In genomic region chr22:21867528-21868266, GRCh38 we compare ENCODE assay signal across 8 cellular contexts. TPM values are rescaled to one million over a fixed set of nuclear protein-coding genes. Genes with fewer than 3 reads are reported as not detected.
A peak's percentile ranks its signal among the peaks of the same experiment; 100 is the strongest.
DNase-seq lines count a peak whose midpoint lies in the region; ATAC-seq and TF ChIP-seq lines count a peak whose summit lies in the region.

MAPK1 (minus strand) TSS chr22:21867645; CDS start chr22:21867440, 205 bp downstream.

- intact Hi-C loops in IMR-90 (cut with micrococcal nuclease) (loop anchor here (5.0 kb wide), 4 partner anchors 50 to 155 kb away; no protein-coding TSS in a partner anchor), esophagus squamous epithelium (cut with DNase I) (loop anchor here (10.0 kb wide), 1 partner anchor 133 kb away; the partner anchor contains the start of gene YPEL1)

- peak within 1 kb of the TSS; percentile 5; the same call in 1 of the 2 replicates for H2BK120ac ChIP-seq in IMR-90 (ENCODE audit: low read depth, low read length)

- H2BK5ac ChIP-seq in IMR-90 (ENCODE audit: low read depth, low read length, poor library complexity, severe bottlenecking) = peak within 1 kb of the TSS; percentile 80

- peak within 1 kb of the TSS; percentile 92 to 98 for H3K4me3 Mint-ChIP-seq in activated T-cell treated with anti-CD3 and anti-CD28 coated beads, Interleukin-2, amount 50 U/mL, for 72 hours
- H3K4me3 Mint-ChIP-seq in naive B cell = peak within 1 kb of the TSS; percentile 90 to 99 (median 98)
- H3K4me3 Mint-ChIP-seq in stimulated activated memory B cell treated with anti-CD40 and anti-IgM and Interleukin-4, amounts not matched to agents 10 μg/mL and 1 μg/mL and 100 μg/mL, for 72 hours = peak within 1 kb of the TSS; percentile 90

- dilution Hi-C loops in IMR-90 (cut with HindIII; ENCODE audit: low sequenced_read_pairs, unreplicated experiment) = no loop called here

- no peaks in the 10 kb centered on the region for H3K27me3 Mint-ChIP-seq in activated T-cell treated with anti-CD3 and anti-CD28 coated beads, Interleukin-2, amount 50 U/mL, for 72 hours (ENCODE audit: low read depth)
- no peaks in the 10 kb centered on the region for H3K27me3 Mint-ChIP-seq in naive B cell
- no peaks in the 10 kb centered on the region for H3K27me3 Mint-ChIP-seq in stimulated activated memory B cell treated with anti-CD40 and anti-IgM and Interleukin-4, amounts not matched to agents 10 μg/mL and 1 μg/mL and 100 μg/mL, for 72 hours

- H3K4me3 ChIP-seq in IMR-90 (ENCODE audit: insufficient read depth, low read depth, low read length) (peak within 1 kb of the TSS; percentile 96), esophagus squamous epithelium (peak within 1 kb of the TSS; percentile 86 to 88 (median 88))

- peaks cover 1 to 2% of the 10 kb centered on the region in 2 donors for H3K9me3 Mint-ChIP-seq in activated T-cell treated with anti-CD3 and anti-CD28 coated beads, Interleukin-2, amount 50 U/mL, for 72 hours
- peaks cover 0 to 5% (median 3%) of the 10 kb centered on the region in 7 donors for H3K9me3 Mint-ChIP-seq in naive B cell
- H3K9me3 Mint-ChIP-seq in stimulated activated memory B cell treated with anti-CD40 and anti-IgM and Interleukin-4, amounts not matched to agents 10 μg/mL and 1 μg/mL and 100 μg/mL, for 72 hours = peaks cover 3% of the 10 kb centered on the region

- H3K4ac ChIP-seq in IMR-90 (ENCODE audit: low read depth, low read length) = peak within 1 kb of the TSS; percentile 79

- TF ChIP-seq POLR2A in IMR-90 (IDR thresholded peaks at IDR 0.05; ENCODE audit: low read depth, low read length) (peak; percentile 86), esophagus squamous epithelium (IDR thresholded peaks at IDR 0.05) (peak in 2 of 4 donors; percentile 78 to 83)

- H3K56ac ChIP-seq in IMR-90 (ENCODE audit: extremely low read depth, insufficient read depth, low read length) = peak within 1 kb of the TSS; percentile 58

- H3K9me3 ChIP-seq in IMR-90 (ENCODE audit: control insufficient read depth, insufficient read depth, low read length) = no peaks in the 10 kb centered on the region
- H3K9me3 ChIP-seq in esophagus squamous epithelium = no peaks in the 10 kb centered on the region

- peaks cover 3% of the 10 kb centered on the region; the same call in 1 of the 2 replicates for H3K9me1 ChIP-seq in IMR-90 (ENCODE audit: insufficient read depth, low read length)

- H4K5ac ChIP-seq in IMR-90 (ENCODE audit: low read depth, low read length) = peak within 1 kb of the TSS; percentile 94

- H4K91ac ChIP-seq in IMR-90 (ENCODE audit: insufficient read depth, low read depth, low read length) = peak within 1 kb of the TSS; percentile 24

- no peak within 1 kb of the TSS for H2BK20ac ChIP-seq in IMR-90 (ENCODE audit: low read depth, low read length)

- no peak for TF ChIP-seq RAD21 in IMR-90 (IDR thresholded peaks at IDR 0.05; ENCODE audit: low read length)

- H3K27me3 ChIP-seq in IMR-90 (ENCODE audit: control insufficient read depth, insufficient read depth, low read length) = no peaks in the 10 kb centered on the region
- H3K27me3 ChIP-seq in esophagus squamous epithelium = no peaks in the 10 kb centered on the region

- peak; percentile 80 for ATAC-seq in GM21528 (IDR thresholded peaks at IDR 0.05; ENCODE audit: low FRiP score, unreplicated experiment)
- ATAC-seq in IMR-90 (ENCODE audit: low read depth) = peak; percentile 99
- ATAC-seq in activated T-cell treated with anti-CD3 and anti-CD28 coated beads, Interleukin-2, amount 50 U/mL, for 72 hours (replicated peaks in 1 of 2) = peak; percentile 87
- peak; percentile 82 to 83 for ATAC-seq in naive B cell (ENCODE audit: low read depth in 2 of 2)
- peak; percentile 97 for ATAC-seq in stimulated activated memory B cell treated with anti-CD40 and anti-IgM and Interleukin-4, amounts not matched to agents 10 μg/mL and 1 μg/mL and 100 μg/mL, for 72 hours

- H4K20me1 ChIP-seq in IMR-90 (ENCODE audit: insufficient read depth, low read length) = peaks cover 42% of the 10 kb centered on the region

- peak within 1 kb of the TSS; percentile 31 for H3K18ac ChIP-seq in IMR-90 (ENCODE audit: low read depth, low read length)

- in situ Hi-C loops in IMR-90 (cut with MboI; ENCODE audit: low sequenced_read_pairs) = no loop called here

- 4% methylated on average over 49 of the region's 74 CpGs; no CpG with 5 or more reads in 1 of the 2 experiments for WGBS in IMR-90 (ENCODE audit: extremely low coverage in 2 of 2, insufficient read length in 1 of 2), 2 experiments
- 1 to 2% methylated on average over 17 to 19 of the region's 74 CpGs for WGBS in esophagus squamous epithelium, 2 donors

- H3K4me1 ChIP-seq in IMR-90 (ENCODE audit: control insufficient read depth, insufficient read depth, low read length) (no peaks in the 10 kb centered on the region; the same call in 1 of the 2 replicates), esophagus squamous epithelium (peaks cover 10 to 54% (median 23%) of the 10 kb centered on the region in 3 donors)

- H3K4me2 ChIP-seq in IMR-90 (ENCODE audit: low read depth, low read length) = peak within 1 kb of the TSS; percentile 97

- H3K79me1 ChIP-seq in IMR-90 (ENCODE audit: low read depth in 1 of 2, low read length in 2 of 2) = peaks cover 0 to 29% of the 10 kb centered on the region in 2 experiments; a peak in 2 of 4 replicates

- DNase-seq in DMS153 treated with DMSO at 0.1 percent for 48 hours (lab: John Stamatoyannopoulos, UW; ENCODE audit: unreplicated experiment) (peak; percentile 82), IMR-90 (peak; percentile 81), esophagus squamous epithelium (lab: John Stamatoyannopoulos, UW) (peak; percentile 40), naive B cell (peak; percentile 96)
- peak; percentile 96 to 97 for DNase-seq in activated T-cell treated with anti-CD3 and anti-CD28 coated beads, Interleukin-2, amount 50 U/mL, for 72 hours

- H2AFZ ChIP-seq in IMR-90 (replicated peaks; ENCODE audit: low read length, poor library complexity) = peak within 1 kb of the TSS; percentile 99

- H2BK15ac ChIP-seq in IMR-90 (ENCODE audit: low read depth, low read length) = peak within 1 kb of the TSS; percentile 74; the same call in 1 of the 3 replicates

- peak; percentile 31; the same call in 1 of the 2 replicates for TF ChIP-seq CTCF in IMR-90 (conservative IDR thresholded peaks at IDR 0.05; ENCODE audit: low read depth, low read length)
- peak in 5 of 6 experiments; percentile 4 to 40 (median 28) for TF ChIP-seq CTCF in esophagus squamous epithelium (IDR thresholded peaks at IDR 0.05)

- H2AK9ac ChIP-seq in IMR-90 (replicated peaks; ENCODE audit: low read depth, low read length, poor library complexity) = peak within 1 kb of the TSS; percentile 94

- H3K9ac ChIP-seq in IMR-90 (ENCODE audit: low read depth, low read length) = peak within 1 kb of the TSS; percentile 85

- H4K8ac ChIP-seq in IMR-90 (ENCODE audit: low read depth in 2 of 2, low read length in 2 of 2) = peak within 1 kb of the TSS; percentile 77 to 78

- H3K27ac ChIP-seq in IMR-90 (ENCODE audit: insufficient read depth, low read length) = peak within 1 kb of the TSS; percentile 88
- H3K27ac ChIP-seq in esophagus squamous epithelium = peak within 1 kb of the TSS; percentile 94 to 97 (median 96)

- H3K36me3 ChIP-seq in IMR-90 (ENCODE audit: control insufficient read depth, insufficient read depth, low read length) = no peaks in the 10 kb centered on the region
- no peaks in the 10 kb centered on the region for H3K36me3 ChIP-seq in esophagus squamous epithelium

- no TSS peak for BruUV-seq in IMR-90 (replicated peaks; lab: Mats Ljungman, UMichigan)

- CTCF ChIA-PET in IMR-90 (lab: Yijun Ruan, JAX) = interaction anchor here (0.6 kb wide), 1 partner anchor 69 kb away, joined by 3 read pairs; no protein-coding TSS in a partner anchor

- H2AK5ac ChIP-seq in IMR-90 (ENCODE audit: low read depth, low read length) = peak within 1 kb of the TSS; percentile 74

- H3K27ac Mint-ChIP-seq in activated T-cell treated with anti-CD3 and anti-CD28 coated beads, Interleukin-2, amount 50 U/mL, for 72 hours = peak within 1 kb of the TSS; percentile 98
- H3K27ac Mint-ChIP-seq in naive B cell = peak within 1 kb of the TSS; percentile 96 to 99 (median 98)
- peak within 1 kb of the TSS; percentile 97 for H3K27ac Mint-ChIP-seq in stimulated activated memory B cell treated with anti-CD40 and anti-IgM and Interleukin-4, amounts not matched to agents 10 μg/mL and 1 μg/mL and 100 μg/mL, for 72 hours

- peak within 1 kb of the TSS; percentile 92 for H3K14ac ChIP-seq in IMR-90 (replicated peaks; ENCODE audit: low read depth, low read length)

- POLR2A ChIA-PET in IMR-90 (lab: Charles Lee; ENCODE audit: unreplicated experiment) = no interaction called here

- H3K23ac ChIP-seq in IMR-90 (ENCODE audit: low read depth, low read length) = peak within 1 kb of the TSS; percentile 39

- peaks cover 4 to 18% of the 10 kb centered on the region in 2 donors for H3K36me3 Mint-ChIP-seq in activated T-cell treated with anti-CD3 and anti-CD28 coated beads, Interleukin-2, amount 50 U/mL, for 72 hours (ENCODE audit: insufficient read depth in 2 of 2)
- H3K36me3 Mint-ChIP-seq in naive B cell = peaks cover 0 to 8% of the 10 kb centered on the region in 2 donors
- H3K36me3 Mint-ChIP-seq in stimulated activated memory B cell treated with anti-CD40 and anti-IgM and Interleukin-4, amounts not matched to agents 10 μg/mL and 1 μg/mL and 100 μg/mL, for 72 hours = peaks cover 16% of the 10 kb centered on the region

- peaks cover 55% of the 10 kb centered on the region for H3K4me1 Mint-ChIP-seq in activated T-cell treated with anti-CD3 and anti-CD28 coated beads, Interleukin-2, amount 50 U/mL, for 72 hours (ENCODE audit: low read depth)
- H3K4me1 Mint-ChIP-seq in naive B cell = peaks cover 40 to 53% (median 51%) of the 10 kb centered on the region in 3 donors
- peaks cover 44% of the 10 kb centered on the region for H3K4me1 Mint-ChIP-seq in stimulated activated memory B cell treated with anti-CD40 and anti-IgM and Interleukin-4, amounts not matched to agents 10 μg/mL and 1 μg/mL and 100 μg/mL, for 72 hours

TF ChIP-seq in IMR-90, 13 proteins besides CTCF, POLR2A, EP300 and RAD21 (continues in another document):
- peak; percentile 82 for TF ChIP-seq MAZ (IDR thresholded peaks at IDR 0.05; ENCODE audit: borderline replicate concordance, low read depth, low read length)
- no peak for TF ChIP-seq FOS (IDR thresholded peaks at IDR 0.05; ENCODE audit: low read depth, low read length)

TF ChIP-seq in PFSK-1, 5 proteins besides CTCF, POLR2A, EP300 and RAD21 (continues in another document):
- TF ChIP-seq SIN3A (IDR thresholded peaks at IDR 0.05; ENCODE audit: borderline replicate concordance, insufficient read depth, low read length) = no peak

RNA-seq across cellular contexts. Expression of gene MAPK1, which starts in this region (rescaled TPM):
- total RNA-seq in IMR-90 (2012; rRNA removed) (44.7 and 51.3 TPM in 2 replicates), esophagus squamous epithelium (10 to 100 TPM; 36.0 to 57.6 (median 45.0) TPM)
- polyA plus RNA-seq in IMR-90 (2012; rRNA removed) (33.5 and 41.0 TPM in 2 replicates), naive B cell (ENCODE audit: low read depth in 6 of 6) (100 to 1,000 TPM in 2 of 6 donors, 10 to 100 TPM in 4; 68.6 to 114 (median 93.2) TPM)
- polyA plus RNA-seq in IMR-90 (2012; cell fraction: cytosol; rRNA removed) = 12.2 and 12.7 TPM in 2 replicates
- polyA plus RNA-seq in IMR-90 (2012; cell fraction: nucleus; rRNA removed; ENCODE audit: low replicate concordance) = 9.4 and 33.2 TPM in 2 replicates
- polyA plus RNA-seq in PFSK-1 (2012; ENCODE audit: insufficient read length, low read depth) = 52.9 TPM
- 100 to 1,000 TPM; 107 to 154 TPM for total RNA-seq in activated T-cell treated with anti-CD3 and anti-CD28 coated beads, Interleukin-2, amount 50 U/mL, for 72 hours

Comparison
In these comparisons a context has a peak if more than half of its experiments do, and no peak if none do; other contexts are left out.
1. Peak in every context shown above with its lines: DNase-seq, ATAC-seq, H3K4me3 ChIP-seq and H3K27ac ChIP-seq.
2. DNase-seq: peak in every context shown above with its lines; median percentile 96 in activated T-cell treated with anti-CD3 and anti-CD28 coated beads, Interleukin-2, amount 50 U/mL, for 72 hours; 96 in naive B cell; 82 in DMS153 treated with DMSO at 0.1 percent for 48 hours; 81 in IMR-90; 40 in esophagus squamous epithelium.